ENCODE assay signal across 8 cellular contexts in the genomic region with DNA sequence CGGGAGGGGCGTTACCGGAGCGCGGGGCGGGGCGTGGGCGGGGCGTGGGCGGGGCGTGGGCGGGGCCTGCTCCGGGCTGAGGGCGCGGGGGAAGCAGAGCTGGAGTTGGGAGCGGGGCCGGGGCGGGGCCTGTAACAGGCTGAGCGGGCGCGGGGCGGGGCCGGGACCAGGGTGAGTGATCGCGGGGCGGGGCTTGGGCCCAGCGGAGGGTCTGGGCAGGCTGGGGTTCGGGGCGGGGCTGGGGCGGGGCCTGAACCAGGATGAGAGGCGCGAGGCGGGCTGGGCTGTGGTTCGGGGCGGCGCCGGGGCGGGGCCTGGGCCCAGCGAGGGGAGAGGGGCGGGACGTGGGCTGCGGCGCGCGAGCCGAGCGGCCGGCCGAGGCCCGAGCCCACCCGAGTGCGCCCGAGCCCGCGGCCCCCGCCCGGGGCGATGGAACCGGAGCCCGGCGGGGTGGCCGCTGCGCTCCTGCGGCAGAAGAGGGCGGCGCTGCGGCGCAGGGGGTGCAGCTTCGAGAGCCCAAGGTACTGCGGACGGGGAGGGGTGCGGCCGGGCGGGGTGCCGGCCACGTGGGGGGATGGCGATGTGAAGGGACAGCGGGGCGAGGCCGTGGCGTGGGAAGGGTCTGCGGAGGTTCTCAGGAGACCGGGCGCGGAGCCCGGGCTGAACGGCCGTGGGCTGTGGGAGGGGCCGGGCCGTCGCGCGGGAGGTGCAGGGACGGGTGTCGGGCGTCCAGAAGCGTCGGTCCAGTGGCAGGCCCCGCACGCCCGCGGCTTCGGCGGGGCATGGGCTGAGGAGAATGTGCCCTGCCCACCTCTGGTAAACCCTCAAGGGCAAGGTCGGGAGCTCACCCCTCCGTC. TPM values are rescaled to one million over a fixed set of nuclear protein-coding genes. Genes with fewer than 3 reads are reported as not detected.
A peak's percentile ranks its signal among the peaks of the same experiment; 100 is the strongest.
DNase-seq lines count a peak whose midpoint lies in the region; ATAC-seq, FAIRE-seq and TF ChIP-seq lines count a peak whose summit lies in the region.

No MANE protein-coding gene starts in this region.

- POLR2A ChIA-PET in BJ (lab: Charles Lee) = interaction anchor here (0.6 kb wide), 1 partner anchor 219 kb away, joined by 5 read pairs; no protein-coding TSS in a partner anchor

- peak overlapping the region; percentile 69 for H3K4me3 ChIP-seq in BJ (ENCODE audit: low read depth, low read length)
- peak overlapping the region; percentile 73 for H3K4me3 ChIP-seq in NT2/D1 (ENCODE audit: insufficient read length, low read depth)
- H3K4me3 ChIP-seq in epithelial cell of esophagus (ENCODE audit: low read length) = peak overlapping the region; percentile 63
- peak overlapping the region; percentile 46 for H3K4me3 ChIP-seq in mononuclear cell (ENCODE audit: low read length)

- peaks cover 15% of the 10 kb centered on the region for H3K27me3 ChIP-seq in BJ (ENCODE audit: control insufficient read depth, insufficient read depth, low read length)
- peaks cover 41% of the 10 kb centered on the region for H3K27me3 ChIP-seq in NT2/D1 (ENCODE audit: insufficient read depth, insufficient read length)
- H3K27me3 ChIP-seq in mononuclear cell (ENCODE audit: insufficient read depth, low read length) = peaks cover 16% of the 10 kb centered on the region

- CTCF ChIA-PET in BJ (lab: Yijun Ruan, JAX) = interaction anchor here (0.9 to 2.7 kb wide), 7 partner anchors 11 to 284 kb away, joined by 3 to 10 read pairs (median 6); no protein-coding TSS in a partner anchor

- peak overlapping the region; percentile 79 for H3K9ac ChIP-seq in NT2/D1 (ENCODE audit: insufficient read length, low read depth)

- H3K36me3 ChIP-seq in BJ (ENCODE audit: control insufficient read depth, insufficient read depth, low read length) = no peaks in the 10 kb centered on the region
- peaks cover 3% of the 10 kb centered on the region for H3K36me3 ChIP-seq in NT2/D1 (ENCODE audit: insufficient read depth, insufficient read length, low read length)

- DNase-seq in BJ (ENCODE audit: low read depth) = no peak
- peak; percentile 93 for DNase-seq in HTR-8/SVneo (ENCODE audit: insufficient read length, low spot score)
- DNase-seq in NT2/D1 (ENCODE audit: low read depth, low spot score) = no peak
- peak; percentile 87 for DNase-seq in activated T-cell treated with anti-CD3 and anti-CD28 coated beads for 24 hours (ENCODE audit: low read depth)
- DNase-seq in epithelial cell of esophagus (ENCODE audit: low read depth) = peak; percentile 94
- peak; percentile 85 to 90 for DNase-seq in stimulated activated CD8-positive, alpha-beta memory T cell treated with anti-CD3 and anti-CD28 coated beads, Interleukin-15, amount 100 ng/mL, for 48 hours (ENCODE audit: low read depth in 2 of 2)

- peaks cover 9% of the 10 kb centered on the region for H3K4me1 ChIP-seq in NT2/D1 (ENCODE audit: insufficient read depth, insufficient read length)
- H3K4me1 ChIP-seq in mononuclear cell (ENCODE audit: insufficient read depth, low read length) = peaks cover 19% of the 10 kb centered on the region

- FAIRE-seq in HTR-8/SVneo (lab: Jason Lieb, UNC) = no peak

- ATAC-seq in GM19463 (IDR thresholded peaks at IDR 0.05; ENCODE audit: unreplicated experiment) = peak; percentile 44

- H3K9me3 ChIP-seq in NT2/D1 (ENCODE audit: insufficient read depth, low read length) (no peaks in the 10 kb centered on the region), mononuclear cell (ENCODE audit: low read depth, low read length) (no peaks in the 10 kb centered on the region)

- TF ChIP-seq CTCF in BJ (IDR thresholded peaks at IDR 0.05; ENCODE audit: insufficient read depth, low read depth, low read length) (no peak), epithelial cell of esophagus (IDR thresholded peaks at IDR 0.05; ENCODE audit: insufficient read depth, low read depth, low read length, missing control alignments) (no peak)

RNA-seq across cellular contexts. Expression of a gene that starts 39.5 kb away (rescaled TPM):
- polyA plus RNA-seq in BJ (2011; rRNA removed) = 2.1 and 2.2 TPM in 2 replicates
- polyA minus RNA-seq in BJ (2011; rRNA and poly(A)+ RNA removed) = 1.5 and 1.7 TPM in 2 replicates
- total RNA-seq in mononuclear cell = 1.0 TPM

Comparison
In these comparisons a context has a peak if more than half of its experiments do, and no peak if none do; other contexts are left out.
1. DNase-seq: peak in HTR-8/SVneo (single experiment), activated T-cell treated with anti-CD3 and anti-CD28 coated beads for 24 hours (single experiment), epithelial cell of esophagus (single experiment) and stimulated activated CD8-positive, alpha-beta memory T cell treated with anti-CD3 and anti-CD28 coated beads, Interleukin-15, amount 100 ng/mL, for 48 hours (2 of 2); none in BJ (single experiment) and NT2/D1 (single experiment).
2. Peak in every context shown above with its lines, with median percentiles within 50 percentile points of each other: H3K4me3 ChIP-seq.